8 cellular contexts compared by ENCODE assay signal in the genomic region with DNA sequence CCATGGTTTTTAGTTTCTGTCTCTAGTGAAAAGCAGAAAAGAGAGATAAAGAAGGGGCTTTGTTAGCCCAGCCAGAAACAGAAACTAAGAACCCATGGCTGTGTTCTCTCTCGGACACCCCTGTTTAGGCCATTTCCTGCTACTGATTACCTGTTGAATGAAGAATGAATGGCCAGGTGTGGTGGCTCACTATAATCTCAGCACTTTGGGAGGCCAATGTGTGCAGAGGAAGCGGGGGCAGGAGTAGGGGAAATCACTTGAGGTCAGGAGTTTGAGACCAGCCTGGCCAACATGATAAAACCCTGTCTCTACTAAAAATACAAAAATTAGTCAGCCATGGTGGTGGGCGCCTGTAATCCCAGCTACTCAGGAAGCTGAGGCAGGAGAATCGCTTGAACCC.
A peak's percentile ranks its signal among the peaks of the same experiment; 100 is the strongest.
DNase-seq lines count a peak whose midpoint lies in the region; ATAC-seq and TF ChIP-seq lines count a peak whose summit lies in the region.
"Not testable (repeated sequence)": the region's sequence is repeated elsewhere in the genome, so short reads cannot be mapped to it uniquely, and the experiment has no call there.

No MANE protein-coding gene starts in this region.

- not testable (repeated sequence) for H3K4me3 ChIP-seq in OCI-LY1 (ENCODE audit: low read depth, low read length, poor library complexity, severe bottlenecking); endodermal cell (ENCODE audit: low read length)

- H3K4me1 ChIP-seq in OCI-LY1 (ENCODE audit: insufficient read depth, low read length, severe bottlenecking): peaks cover 38% of the 10 kb centered on the region
- not testable (repeated sequence) for H3K4me1 ChIP-seq in endodermal cell (ENCODE audit: control insufficient read depth, insufficient read depth, low read length)

- H3K36me3 ChIP-seq in OCI-LY1 (ENCODE audit: insufficient read depth, low read length); endodermal cell (ENCODE audit: control insufficient read depth, insufficient read depth, low read length): not testable (repeated sequence)

- H3K27ac Mint-ChIP-seq in endodermal cell: peak overlapping the region; percentile 80
- H3K27ac Mint-ChIP-seq in stimulated activated naive CD8-positive, alpha-beta T cell treated with anti-CD3 and anti-CD28 coated beads, Interleukin-15, amount 100 ng/mL, for 72 hours: peak overlapping the region in 1 of 2 donors; percentile 53

- ATAC-seq in GM19372 (IDR thresholded peaks at IDR 0.05; ENCODE audit: low read depth, unreplicated experiment) (peak; percentile 45), GM21786 (IDR thresholded peaks at IDR 0.05; ENCODE audit: unreplicated experiment) (peak; percentile 81), HG02938 (IDR thresholded peaks at IDR 0.05; ENCODE audit: unreplicated experiment) (peak; percentile 88), HG03354 (IDR thresholded peaks at IDR 0.05; ENCODE audit: poor library complexity, severe bottlenecking, unreplicated experiment) (peak; percentile 91)
- peak; percentile 39 for ATAC-seq in stimulated activated naive CD8-positive, alpha-beta T cell treated with anti-CD3 and anti-CD28 coated beads, Interleukin-15, amount 100 ng/mL, for 72 hours

- peak; percentile 56 for DNase-seq in GM13977 (ENCODE audit: low spot score)
- DNase-seq in endodermal cell; stimulated activated naive CD8-positive, alpha-beta T cell treated with anti-CD3 and anti-CD28 coated beads, Interleukin-15, amount 100 ng/mL, for 72 hours: not testable (repeated sequence)

- peak overlapping the region; percentile 84; the same call in 1 of the 2 replicates for H2AFZ ChIP-seq in OCI-LY1 (ENCODE audit: low read length)

- not testable (repeated sequence) for H4K20me1 ChIP-seq in OCI-LY1 (ENCODE audit: insufficient read depth, low read length)

- in situ Hi-C loops in GM13977 (cut with MboI; ENCODE audit: low pct_unique_long_range_greater_than_20kb, low sequenced_read_pairs, unreplicated experiment): not testable (repeated sequence)

- H3K4me2 ChIP-seq in OCI-LY1 (ENCODE audit: low read length): not testable (repeated sequence)

- H3K9ac ChIP-seq in OCI-LY1 (ENCODE audit: low read length); endodermal cell (ENCODE audit: extremely low read depth, low read length, poor library complexity, severe bottlenecking): not testable (repeated sequence)

- H3K4me3 Mint-ChIP-seq in endodermal cell: not testable (repeated sequence)
- peak overlapping the region in 1 of 2 donors; percentile 17 for H3K4me3 Mint-ChIP-seq in stimulated activated naive CD8-positive, alpha-beta T cell treated with anti-CD3 and anti-CD28 coated beads, Interleukin-15, amount 100 ng/mL, for 72 hours

- H3K27me3 Mint-ChIP-seq in endodermal cell (ENCODE audit: insufficient read depth); stimulated activated naive CD8-positive, alpha-beta T cell treated with anti-CD3 and anti-CD28 coated beads, Interleukin-15, amount 100 ng/mL, for 72 hours: not testable (repeated sequence)

- H3K36me3 Mint-ChIP-seq in endodermal cell (ENCODE audit: low read depth): not testable (repeated sequence)

- TF ChIP-seq CTCF in GM13977 (IDR thresholded peaks at IDR 0.05; ENCODE audit: extremely low read depth, insufficient read depth, missing control alignments); OCI-LY1 (IDR thresholded peaks at IDR 0.05; ENCODE audit: low read length); endodermal cell (conservative IDR thresholded peaks at IDR 0.05): not testable (repeated sequence)

- H3F3A ChIP-seq in OCI-LY1 (ENCODE audit: insufficient read depth, low read length): not testable (repeated sequence)

- not testable (repeated sequence) for H3K4me1 Mint-ChIP-seq in endodermal cell; stimulated activated naive CD8-positive, alpha-beta T cell treated with anti-CD3 and anti-CD28 coated beads, Interleukin-15, amount 100 ng/mL, for 72 hours

- H3K27ac ChIP-seq in OCI-LY1 (ENCODE audit: low read depth, low read length, poor library complexity, severe bottlenecking): peak overlapping the region; percentile 71
- H3K27ac ChIP-seq in endodermal cell (ENCODE audit: low read depth, low read length): not testable (repeated sequence)

- H3K27me3 ChIP-seq in OCI-LY1 (ENCODE audit: insufficient read depth, low read length); endodermal cell (ENCODE audit: control insufficient read depth, insufficient read depth, low read length, poor library complexity, severe bottlenecking): not testable (repeated sequence)

- not testable (repeated sequence) for H3K79me2 ChIP-seq in OCI-LY1 (ENCODE audit: insufficient read depth, low read length)

- 93 to 97% methylated on average over 3 to 4 of the region's 4 CpGs for WGBS in endodermal cell (ENCODE audit: insufficient coverage in 1 of 2, insufficient read length in 1 of 2), 2 experiments

- H3K9me3 ChIP-seq in OCI-LY1 (ENCODE audit: low read length): not testable (repeated sequence)
- H3K9me3 ChIP-seq in endodermal cell (ENCODE audit: control insufficient read depth, low read length): peaks cover 21% of the 10 kb centered on the region

- peaks cover 22% of the 10 kb centered on the region for H3K9me3 Mint-ChIP-seq in endodermal cell
- not testable (repeated sequence) for H3K9me3 Mint-ChIP-seq in stimulated activated naive CD8-positive, alpha-beta T cell treated with anti-CD3 and anti-CD28 coated beads, Interleukin-15, amount 100 ng/mL, for 72 hours

- H3K9me2 ChIP-seq in OCI-LY1 (ENCODE audit: low read depth, low read length): not testable (repeated sequence)

Comparison
In these comparisons a context has a peak if more than half of its experiments do, and no peak if none do; other contexts are left out.
1. ATAC-seq: peak in every context shown above with its lines; median percentile 91 in HG03354; 88 in HG02938; 81 in GM21786; 45 in GM19372; 39 in stimulated activated naive CD8-positive, alpha-beta T cell treated with anti-CD3 and anti-CD28 coated beads, Interleukin-15, amount 100 ng/mL, for 72 hours.